Comparison of ENCODE assay signal across 1 cellular context in genomic region chr11:42840176-42840829, GRCh38.
A peak's percentile ranks its signal among the peaks of the same experiment; 100 is the strongest.
TF ChIP-seq lines count a peak whose summit lies in the region.

No MANE protein-coding gene starts in this region.

TF ChIP-seq in HepG2, 621 proteins besides CTCF, POLR2A, EP300 and RAD21 (continued from another document):
- TF ChIP-seq NR2F1 (CRISPR knock-in tag; IDR thresholded peaks at IDR 0.05) (peak in 1 of 2 experiments; percentile 42; a peak in 1 of 4 replicates), MXD1 (CRISPR knock-in tag; IDR thresholded peaks at IDR 0.05) (no peak)
TF ChIP-seq in HepG2: peak in this region for 8.
